ENCODE assay signal across 8 cellular contexts in the genomic region with DNA sequence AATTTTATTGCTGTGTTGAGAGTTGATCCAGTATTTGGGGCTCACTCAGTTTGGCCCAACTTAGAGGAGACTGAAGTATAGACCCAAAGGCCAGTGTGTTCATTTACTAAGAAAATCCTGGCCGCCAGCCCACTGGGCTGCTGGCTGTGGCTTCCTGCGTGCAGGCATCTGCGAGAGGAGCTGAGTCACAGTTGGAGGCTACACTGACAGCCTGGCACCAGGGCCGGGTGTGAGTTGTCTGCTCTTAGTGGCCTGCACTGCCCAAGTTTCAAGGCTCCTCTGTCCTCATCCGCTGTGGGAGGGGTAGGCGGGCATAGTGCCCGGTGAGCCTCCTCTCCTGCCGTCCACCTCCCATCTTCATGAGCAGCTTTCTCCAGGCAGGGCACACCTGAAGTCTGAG. TPM values are rescaled to one million over a fixed set of nuclear protein-coding genes. Genes with fewer than 3 reads are reported as not detected.
DNase-seq lines count a peak whose midpoint lies in the region; ATAC-seq, FAIRE-seq and TF ChIP-seq lines count a peak whose summit lies in the region.

No MANE protein-coding gene starts in this region.

- H3K4me1 Mint-ChIP-seq in glutamatergic neuron (ENCODE audit: low read depth, unreplicated experiment): peaks cover 7% of the 10 kb centered on the region

- FAIRE-seq in bronchial epithelial cell (lab: Jason Lieb, UNC): peak; percentile 43

- TF ChIP-seq CTCF in bronchial epithelial cell (IDR thresholded peaks at IDR 0.05; ENCODE audit: insufficient read depth, low read length, severe bottlenecking) (no peak), left lung (IDR thresholded peaks at IDR 0.05) (no peak), glutamatergic neuron (IDR thresholded peaks at IDR 0.05; ENCODE audit: partially characterized antibody, unreplicated experiment) (no peak)

- intact Hi-C loops in left lung (cut with DNase I): no loop called here

- H3K9me3 Mint-ChIP-seq in glutamatergic neuron (ENCODE audit: unreplicated experiment): peaks cover 19% of the 10 kb centered on the region

- H3K36me3 Mint-ChIP-seq in glutamatergic neuron (ENCODE audit: unreplicated experiment): peaks cover 4% of the 10 kb centered on the region

- peak; percentile 79 for ATAC-seq in left lung
- ATAC-seq in GM21526 (IDR thresholded peaks at IDR 0.05; ENCODE audit: low FRiP score, unreplicated experiment): no peak

- H3K36me3 ChIP-seq in bronchial epithelial cell (ENCODE audit: control insufficient read depth, insufficient read depth, low read length): peaks cover 39% of the 10 kb centered on the region
- H3K36me3 ChIP-seq in left lung: peaks cover 10 to 95% of the 10 kb centered on the region in 2 donors

- no peak overlapping the region for H3K4me3 ChIP-seq in bronchial epithelial cell (ENCODE audit: low read depth, low read length)
- H3K4me3 ChIP-seq in left lung: no peak overlapping the region

- no peak overlapping the region for H3K27ac Mint-ChIP-seq in glutamatergic neuron (ENCODE audit: unreplicated experiment)

- H3K9me3 ChIP-seq in left lung: no peaks in the 10 kb centered on the region

- H3K27me3 Mint-ChIP-seq in glutamatergic neuron (ENCODE audit: unreplicated experiment): peaks cover 17% of the 10 kb centered on the region

- peaks cover 10 to 45% of the 10 kb centered on the region in 2 donors for H3K4me1 ChIP-seq in left lung

- H3K27ac ChIP-seq in left lung: peak overlapping the region; percentile 33 to 71
- H3K27ac ChIP-seq in substantia nigra (ENCODE audit: low read depth, low read length, poor library complexity, severe bottlenecking): peak overlapping the region; percentile 46

- H3K4me3 Mint-ChIP-seq in glutamatergic neuron (ENCODE audit: unreplicated experiment): no peak overlapping the region

- H3K27me3 ChIP-seq in bronchial epithelial cell (ENCODE audit: control insufficient read depth, insufficient read depth, low read length) (no peaks in the 10 kb centered on the region), left lung (no peaks in the 10 kb centered on the region)

- DNase-seq in AG20443 (ENCODE audit: low spot score) (peak; percentile 95), NCI-H226 (peak; percentile 97), bronchial epithelial cell (ENCODE audit: low read depth) (peak; percentile 88), left lung (peak; percentile 84 to 85), substantia nigra (lab: John Stamatoyannopoulos, UW) (peak; percentile 6 to 92 (median 72)), glutamatergic neuron (no peak)
- no peak for DNase-seq in activated CD4-positive, CD25-positive, alpha-beta regulatory T cell (lab: John Stamatoyannopoulos, UW)

RNA-seq across cellular contexts. Expression of gene PLD6, which starts 54.2 kb away (rescaled TPM):
- total RNA-seq in bronchial epithelial cell (3.7 and 4.0 TPM in 2 replicates), left lung (1 to 10 TPM; 3.4 to 5.6 TPM), glutamatergic neuron (ENCODE audit: unreplicated experiment) (1.1 TPM)

Comparison
In these comparisons a context has a peak if more than half of its experiments do, and no peak if none do; other contexts are left out.
1. DNase-seq: peak in AG20443 (single experiment), NCI-H226 (single experiment), bronchial epithelial cell (single experiment), left lung (2 of 2) and substantia nigra (49 of 49); none in activated CD4-positive, CD25-positive, alpha-beta regulatory T cell (0 of 4) and glutamatergic neuron (single experiment).